1 cellular context compared by ENCODE assay signal in genomic region chr5:138552700-138553099, GRCh38.
TF ChIP-seq lines count a peak whose summit lies in the region.

No MANE protein-coding gene starts in this region.

TF ChIP-seq in K562, 482 proteins besides CTCF, POLR2A, EP300 and RAD21 (continued from another document):
- TF ChIP-seq POLR2G (IDR thresholded peaks at IDR 0.05; ENCODE audit: low read depth, low read length) (0 out of 2 replicates have a peak, but pooled peaks have one; percentile 8), SOX6 (IDR thresholded peaks at IDR 0.05) (0 out of 2 replicates have a peak, but pooled peaks have one; percentile 6), POLR2B (IDR thresholded peaks at IDR 0.05; ENCODE audit: low read depth, partially characterized antibody) (peak; percentile 10), IFI16 (CRISPR knock-in tag; IDR thresholded peaks at IDR 0.05) (no peak), BRF1 (IDR thresholded peaks at IDR 0.05; ENCODE audit: borderline replicate concordance, extremely low read depth, insufficient read length) (no peak), C11orf30 (IDR thresholded peaks at IDR 0.05; ENCODE audit: low read depth) (no peak), ZNF282 (CRISPR knock-in tag; IDR thresholded peaks at IDR 0.05) (no peak)
